In the genomic region with DNA sequence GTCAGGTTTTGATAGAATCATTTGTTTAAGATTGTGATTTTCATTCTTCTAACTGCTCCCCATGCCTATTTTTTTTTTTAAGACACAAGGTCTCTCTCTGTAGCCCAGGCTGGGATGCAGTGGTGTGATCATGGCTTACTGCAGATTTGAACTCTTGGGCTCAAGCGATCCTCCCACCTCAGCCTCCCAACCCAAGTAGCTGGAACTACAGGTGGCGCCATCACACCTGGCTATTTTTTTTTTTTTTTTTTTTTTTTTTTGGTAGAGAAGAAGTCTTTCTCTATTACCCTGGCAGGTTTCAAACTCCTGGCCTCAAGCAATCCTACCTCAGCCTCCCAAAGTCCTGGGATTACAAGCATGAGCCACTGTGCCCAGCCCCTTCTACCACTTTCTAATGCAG, we compare ENCODE assay signal across 23 cellular contexts.
DNase-seq lines count a peak whose midpoint lies in the region; ATAC-seq, FAIRE-seq and TF ChIP-seq lines count a peak whose summit lies in the region.
"Had no signal": no experiment of that assay in that cellular context is flagged by ENCODE, and none has a peak within 500 bp of the region (broad histone marks: within the 10 kb centered on the region; RNA-seq: fewer than 3 reads in every experiment).

No MANE protein-coding gene starts in this region.

- H4K20me1 ChIP-seq in HepG2 (ENCODE audit: insufficient read depth, low read length) (no peaks in the 10 kb centered on the region), OCI-LY7 (ENCODE audit: insufficient read depth, low read length) (no peaks in the 10 kb centered on the region)

- TF ChIP-seq CTCF in HepG2 (CRISPR knock-in tag; IDR thresholded peaks at IDR 0.05) (no peak), right lobe of liver (IDR thresholded peaks at IDR 0.05) (no peak), OCI-LY7 (conservative IDR thresholded peaks at IDR 0.05; ENCODE audit: low read length) (peak; percentile 68), endodermal cell (conservative IDR thresholded peaks at IDR 0.05) (peak; percentile 53)

- no peaks in the 10 kb centered on the region for H3K36me3 Mint-ChIP-seq in endodermal cell (ENCODE audit: low read depth)
- H3K36me3 Mint-ChIP-seq in stimulated activated effector memory CD8-positive, alpha-beta T cell treated with anti-CD3 and anti-CD28 coated beads, Interleukin-12 subunit alpha, Interleukin-12 subunit beta, amount 100 ng/mL, for 72 hours, result no peaks in the 10 kb centered on the region

- H3K36me3 ChIP-seq in HepG2 (replicated peaks in 1 of 2; ENCODE audit: control insufficient read depth in 1 of 2, insufficient read depth in 2 of 2, low read length in 2 of 2) (no peaks in the 10 kb centered on the region), right lobe of liver (no peaks in the 10 kb centered on the region), OCI-LY7 (ENCODE audit: insufficient read depth, low read length) (no peaks in the 10 kb centered on the region), endodermal cell (ENCODE audit: control insufficient read depth, insufficient read depth, low read length) (no peaks in the 10 kb centered on the region)

- H2AFZ ChIP-seq in HepG2 (ENCODE audit: low read length) (no peak overlapping the region), OCI-LY7 (ENCODE audit: low read length) (no peak overlapping the region)
- H2AFZ ChIP-seq: GM23248 had no signal

- DNase-seq in HepG2 (ENCODE audit: low spot score) (no peak), right lobe of liver (no peak), OCI-LY7 (ENCODE audit: low spot score) (peak; percentile 40), endodermal cell (no peak)
- no peak for DNase-seq in stimulated activated effector memory CD8-positive, alpha-beta T cell treated with anti-CD3 and anti-CD28 coated beads, Interleukin-12 subunit alpha, Interleukin-12 subunit beta, amount 100 ng/mL, for 72 hours (ENCODE audit: low spot score in 2 of 2)
- DNase-seq: DMS53, GDM1, GM23248, IMR-90, MV-4-11, NCI-H1417, NCI-H187 treated with DMSO at 0.1 percent for 48 hours, NCI-H524 treated with DMSO at 0.1 percent for 48 hours, SHP77, SW 1271, T-helper 17 cell had no signal

- intact Hi-C loops in HepG2 (cut with micrococcal nuclease; ENCODE audit: unreplicated experiment) (no loop called here), right lobe of liver (cut with DNase I) (no loop called here), OCI-LY7 (cut with micrococcal nuclease; ENCODE audit: unreplicated experiment) (loop anchor here (5.0 kb wide), 1 partner anchor 294 kb away; no protein-coding TSS in a partner anchor)

- no peak overlapping the region for H3K9ac ChIP-seq in HepG2 (ENCODE audit: insufficient read depth, low read depth, low read length)
- no peak overlapping the region for H3K9ac ChIP-seq in endodermal cell (ENCODE audit: extremely low read depth, low read length, poor library complexity, severe bottlenecking)
- H3K9ac ChIP-seq: GM23248 had no signal

- H3K4me2 ChIP-seq in HepG2 (ENCODE audit: low read depth, low read length), result no peak overlapping the region
- H3K4me2 ChIP-seq in OCI-LY7 (ENCODE audit: low read length), result no peak overlapping the region
- H3K4me2 ChIP-seq: A549 had no signal

- H3K27me3 ChIP-seq in HepG2 (ENCODE audit: control insufficient read depth in 1 of 2, insufficient read depth in 2 of 2, low read length in 2 of 2) (no peaks in the 10 kb centered on the region; a peak in 1 of 5 replicates), right lobe of liver (no peaks in the 10 kb centered on the region), endodermal cell (ENCODE audit: control insufficient read depth, insufficient read depth, low read length, poor library complexity, severe bottlenecking) (no peaks in the 10 kb centered on the region)

- no peaks in the 10 kb centered on the region for H3K4me1 ChIP-seq in HepG2 (ENCODE audit: insufficient read depth, low read length)
- H3K4me1 ChIP-seq in right lobe of liver, result no peaks in the 10 kb centered on the region
- peaks cover 25% of the 10 kb centered on the region for H3K4me1 ChIP-seq in OCI-LY7 (ENCODE audit: insufficient read depth, low read length, poor library complexity, severe bottlenecking)
- peaks cover under 1% of the 10 kb centered on the region for H3K4me1 ChIP-seq in endodermal cell (ENCODE audit: control insufficient read depth, insufficient read depth, low read length)
- H3K4me1 ChIP-seq: A549 had no signal

- in situ Hi-C loops in HepG2 (cut with HindIII; ENCODE audit: extremely low pct_ligation_motif_present, low pct_unique_long_range_greater_than_20kb), result no loop called here

- no peak for TF ChIP-seq POLR2A in HepG2 (IDR thresholded peaks at IDR 0.05; ENCODE audit: insufficient read depth in 1 of 2, low read depth in 2 of 2, low read length in 2 of 2)
- TF ChIP-seq POLR2A in right lobe of liver (IDR thresholded peaks at IDR 0.05), result no peak

- POLR2A ChIA-PET in HepG2 (lab: Yijun Ruan, JAX), result no interaction called here
- POLR2A ChIA-PET in OCI-LY7 (lab: Charles Lee), result no interaction called here

- CTCF ChIA-PET in HepG2 (lab: Yijun Ruan, JAX; ENCODE audit: low intra/inter-chr PET ratio, low total read pairs), result no interaction called here
- CTCF ChIA-PET in OCI-LY7 (lab: Charles Lee; ENCODE audit: unreplicated experiment), result no interaction called here

- WGBS in HepG2 (ENCODE audit: low lambda C conversion rate), result 4% methylated on average over 2 of the region's 2 CpGs
- 66% methylated on average over 2 of the region's 2 CpGs for WGBS in right lobe of liver (ENCODE audit: insufficient coverage, low coverage, low lambda C conversion rate, missing lambda C conversion rate)
- WGBS in endodermal cell (ENCODE audit: insufficient coverage in 1 of 2, insufficient read length in 1 of 2), 2 experiments, result 67% methylated on average over 1 of the region's 2 CpGs; no CpG with 5 or more reads in 1 of the 2 experiments

- no peaks in the 10 kb centered on the region for H3K27me3 Mint-ChIP-seq in endodermal cell (ENCODE audit: insufficient read depth)
- H3K27me3 Mint-ChIP-seq: T-helper 17 cell had no signal

- ATAC-seq in HepG2, result no peak
- ATAC-seq in right lobe of liver, result no peak
- no peak for ATAC-seq in HG02571 (IDR thresholded peaks at IDR 0.05; ENCODE audit: unreplicated experiment)
- ATAC-seq in stimulated activated effector memory CD8-positive, alpha-beta T cell treated with anti-CD3 and anti-CD28 coated beads, Interleukin-12 subunit alpha, Interleukin-12 subunit beta, amount 100 ng/mL, for 72 hours, result no peak
- ATAC-seq in GM18909 (IDR thresholded peaks at IDR 0.05; ENCODE audit: poor library complexity, unreplicated experiment), result no peak
- ATAC-seq: A549, T-helper 17 cell had no signal

- H3K9me2 ChIP-seq in OCI-LY7 (ENCODE audit: insufficient read depth, low read length), result no peaks in the 10 kb centered on the region

- TF ChIP-seq EP300 in HepG2 (IDR thresholded peaks at IDR 0.05; ENCODE audit: low read depth in 2 of 2, low read length in 2 of 2) (no peak), HepG2 (CRISPR knock-in tag; IDR thresholded peaks at IDR 0.05; ENCODE audit: borderline replicate concordance) (no peak)

- H3K4me3 ChIP-seq in HepG2 (replicated peaks in 1 of 3; ENCODE audit: insufficient read depth in 1 of 3, low read depth in 2 of 3, low read length in 3 of 3), result no peak overlapping the region
- H3K4me3 ChIP-seq in right lobe of liver, result no peak overlapping the region
- no peak overlapping the region for H3K4me3 ChIP-seq in OCI-LY7 (ENCODE audit: low read depth, low read length, poor library complexity, severe bottlenecking)
- no peak overlapping the region for H3K4me3 ChIP-seq in endodermal cell (ENCODE audit: low read length)
- H3K4me3 ChIP-seq: A549, GM23248, SK-N-MC had no signal

- H3K4me1 Mint-ChIP-seq in endodermal cell, result no peaks in the 10 kb centered on the region
- no peaks in the 10 kb centered on the region for H3K4me1 Mint-ChIP-seq in stimulated activated effector memory CD8-positive, alpha-beta T cell treated with anti-CD3 and anti-CD28 coated beads, Interleukin-12 subunit alpha, Interleukin-12 subunit beta, amount 100 ng/mL, for 72 hours
- H3K4me1 Mint-ChIP-seq: T-helper 17 cell had no signal

- H3K9me3 ChIP-seq in HepG2 (ENCODE audit: low read length), result no peaks in the 10 kb centered on the region
- H3K9me3 ChIP-seq in right lobe of liver, result no peaks in the 10 kb centered on the region
- no peaks in the 10 kb centered on the region for H3K9me3 ChIP-seq in OCI-LY7 (ENCODE audit: low read length)
- no peaks in the 10 kb centered on the region for H3K9me3 ChIP-seq in endodermal cell (ENCODE audit: control insufficient read depth, low read length)
- H3K9me3 ChIP-seq: A549 had no signal

- TF ChIP-seq RAD21 in HepG2 (CRISPR knock-in tag; IDR thresholded peaks at IDR 0.05), result no peak

- H3K4me3 Mint-ChIP-seq in endodermal cell, result no peak overlapping the region
- no peak overlapping the region for H3K4me3 Mint-ChIP-seq in stimulated activated effector memory CD8-positive, alpha-beta T cell treated with anti-CD3 and anti-CD28 coated beads, Interleukin-12 subunit alpha, Interleukin-12 subunit beta, amount 100 ng/mL, for 72 hours
- H3K4me3 Mint-ChIP-seq: B cell, T-helper 17 cell had no signal

- no peak overlapping the region for H3K27ac ChIP-seq in HepG2 (ENCODE audit: extremely low read length, insufficient read depth, low read length)
- no peak overlapping the region for H3K27ac ChIP-seq in right lobe of liver
- H3K27ac ChIP-seq in OCI-LY7 (ENCODE audit: low read depth, low read length, poor library complexity, severe bottlenecking), result no peak overlapping the region
- H3K27ac ChIP-seq in endodermal cell (ENCODE audit: low read depth, low read length), result no peak overlapping the region
- H3K27ac ChIP-seq: A549, GM23248, SK-N-MC had no signal

- BruUV-seq in HepG2 (replicated peaks; lab: Mats Ljungman, UMichigan) (no TSS peak), OCI-LY7 (replicated peaks; lab: Mats Ljungman, UMichigan) (no TSS peak)

- H3K79me2 ChIP-seq in HepG2 (ENCODE audit: insufficient read depth, low read length) (no peaks in the 10 kb centered on the region), OCI-LY7 (ENCODE audit: insufficient read depth, low read depth, low read length) (no peaks in the 10 kb centered on the region)

- no peak for FAIRE-seq in HepG2 (lab: Jason Lieb, UNC)
- FAIRE-seq: A549, D721Med, HTR-8/SVneo had no signal

- H3K9me3 Mint-ChIP-seq in endodermal cell, result no peaks in the 10 kb centered on the region
- H3K9me3 Mint-ChIP-seq in stimulated activated effector memory CD8-positive, alpha-beta T cell treated with anti-CD3 and anti-CD28 coated beads, Interleukin-12 subunit alpha, Interleukin-12 subunit beta, amount 100 ng/mL, for 72 hours, result peaks cover 8% of the 10 kb centered on the region

- H3K27ac Mint-ChIP-seq in endodermal cell, result no peak overlapping the region
- no peak overlapping the region for H3K27ac Mint-ChIP-seq in stimulated activated effector memory CD8-positive, alpha-beta T cell treated with anti-CD3 and anti-CD28 coated beads, Interleukin-12 subunit alpha, Interleukin-12 subunit beta, amount 100 ng/mL, for 72 hours
- H3K27ac Mint-ChIP-seq: B cell, T-helper 17 cell had no signal

TF ChIP-seq in HepG2, 621 proteins besides CTCF, POLR2A, EP300 and RAD21 (continues in another document):
- no peak for TF ChIP-seq MAFF (IDR thresholded peaks at IDR 0.05; ENCODE audit: low read depth, low read length)

Comparison
In these comparisons a context has a peak if more than half of its experiments do, and no peak if none do; other contexts are left out.
1. CTCF ChIP-seq: peak in OCI-LY7 (single experiment) and endodermal cell (single experiment); none in HepG2 (single experiment) and right lobe of liver (0 of 4).